8 cellular contexts compared by ENCODE assay signal in the genomic region with DNA sequence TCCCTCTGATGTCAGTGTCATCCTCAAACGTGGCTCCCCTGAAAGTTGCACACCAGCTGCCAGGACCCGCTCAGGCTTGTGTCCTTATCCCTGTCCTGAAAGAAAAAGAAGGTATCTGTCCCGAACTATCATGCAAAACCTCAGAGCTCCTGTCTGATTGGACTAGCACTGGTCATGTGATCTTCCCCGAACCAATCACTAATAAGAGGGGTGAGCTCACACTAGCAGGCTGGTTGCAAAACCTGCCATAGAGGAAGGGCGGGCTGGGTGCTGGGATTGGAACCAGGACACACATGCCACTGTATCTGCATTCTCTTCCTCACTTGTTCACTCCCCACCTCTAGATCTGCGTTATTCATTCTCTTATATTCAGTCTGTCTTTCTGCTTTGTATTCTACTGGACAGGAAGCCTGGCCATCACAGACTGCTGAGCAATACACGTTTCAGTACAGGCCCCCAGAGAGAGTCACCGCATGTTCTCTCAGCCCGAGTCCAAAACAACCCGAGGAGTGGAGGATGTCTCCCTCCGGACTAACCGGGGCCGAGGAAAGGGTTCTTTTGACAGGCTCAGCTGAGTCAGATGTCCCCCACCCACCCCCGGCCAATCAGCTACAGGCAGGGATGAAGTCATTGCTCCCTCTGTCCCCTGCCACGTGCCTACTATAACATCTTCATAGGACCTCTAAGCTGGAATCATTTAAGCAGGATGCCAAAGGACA.
DNase-seq lines count a peak whose midpoint lies in the region; ATAC-seq, FAIRE-seq and TF ChIP-seq lines count a peak whose summit lies in the region.

No MANE protein-coding gene starts in this region.

- H3K36me3 Mint-ChIP-seq in Calu3 (ENCODE audit: insufficient read depth, unreplicated experiment) = peaks cover 6% of the 10 kb centered on the region

- DNase-seq in Calu3 (peak; percentile 45), GM19239 (ENCODE audit: insufficient read length, low spot score) (peak; percentile 54), NCI-H526 treated with DMSO at 0.1 percent for 48 hours (lab: John Stamatoyannopoulos, UW) (peak; percentile 71), bronchial epithelial cell (ENCODE audit: low read depth) (peak; percentile 95), inferior parietal cortex (ENCODE audit: extremely low spot score) (peak; percentile 99), skeletal muscle cell (ENCODE audit: low read depth) (peak; percentile 93), activated gamma-delta T cell treated with Interleukin-2 at 50 U/mL for 16 hours (no peak)

- intact Hi-C loops in Calu3 (cut with micrococcal nuclease; ENCODE audit: unreplicated experiment) = loop anchor here (5.0 kb wide), 1 partner anchor 67 kb away; no protein-coding TSS in a partner anchor

- H3K4me1 Mint-ChIP-seq in Calu3 (ENCODE audit: low read depth, unreplicated experiment) = no peaks in the 10 kb centered on the region

- no peak for TF ChIP-seq CTCF in Calu3 (IDR thresholded peaks at IDR 0.05; ENCODE audit: unreplicated experiment)
- no peak for TF ChIP-seq CTCF in bronchial epithelial cell (IDR thresholded peaks at IDR 0.05; ENCODE audit: insufficient read depth, low read length, severe bottlenecking)

- peak; percentile 95 for FAIRE-seq in GM19239 (lab: Jason Lieb, UNC)
- no peak for FAIRE-seq in bronchial epithelial cell (lab: Jason Lieb, UNC)

- no peaks in the 10 kb centered on the region for H3K36me3 ChIP-seq in bronchial epithelial cell (ENCODE audit: control insufficient read depth, insufficient read depth, low read length)

- no TSS peak for BruUV-seq in Calu3 (replicated peaks; lab: Mats Ljungman, UMichigan)

- H3K4me3 ChIP-seq in bronchial epithelial cell (ENCODE audit: low read depth, low read length) (peak overlapping the region; percentile 21), skeletal muscle cell (ENCODE audit: low read depth, low read length) (peak overlapping the region; percentile 40)

- H3K4me3 Mint-ChIP-seq in Calu3 (ENCODE audit: low read depth, unreplicated experiment) = no peak overlapping the region

- H3K27ac Mint-ChIP-seq in Calu3 (ENCODE audit: unreplicated experiment) = no peak overlapping the region

- ATAC-seq in HG03378 (IDR thresholded peaks at IDR 0.05; ENCODE audit: unreplicated experiment) = peak; percentile 55

- H3K27me3 ChIP-seq in bronchial epithelial cell (ENCODE audit: control insufficient read depth, insufficient read depth, low read length) = no peaks in the 10 kb centered on the region

- no peaks in the 10 kb centered on the region for H3K9me3 Mint-ChIP-seq in Calu3 (ENCODE audit: low read depth, unreplicated experiment)

- no peaks in the 10 kb centered on the region for H3K27me3 Mint-ChIP-seq in Calu3 (ENCODE audit: unreplicated experiment)

- CTCF ChIA-PET in Calu3 (lab: Charles Lee) = interaction anchor here (0.7 to 2.6 kb wide), 4 partner anchors 10 to 102 kb away, joined by 3 to 5 read pairs (median 4); no protein-coding TSS in a partner anchor
